21 cellular contexts compared by ENCODE assay signal in the genomic region with DNA sequence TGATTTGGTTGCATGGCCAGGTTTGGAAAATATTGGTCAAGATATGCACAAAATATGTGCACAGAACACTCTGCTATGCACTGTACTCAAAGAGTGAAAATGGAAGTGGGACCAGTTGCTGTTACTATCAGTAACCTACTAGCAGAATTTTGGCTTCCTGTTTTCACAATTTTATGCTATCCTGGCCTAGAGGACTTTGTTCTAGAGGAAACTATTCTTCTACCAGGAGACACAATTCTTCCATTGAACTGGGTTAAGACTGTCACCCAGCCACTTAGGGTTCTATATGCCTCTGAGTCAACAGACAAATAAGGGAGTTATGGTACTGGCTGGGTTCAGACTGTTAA.
"Had no signal": no experiment of that assay in that cellular context is flagged by ENCODE, and none has a peak within 500 bp of the region (broad histone marks: within the 10 kb centered on the region; RNA-seq: fewer than 3 reads in every experiment).

No MANE protein-coding gene starts in this region.

- DNase-seq: cerebellar nuclear complex; cortex of kidney; effector CD4-positive, alpha-beta T cell; foreskin fibroblast; gastrocnemius medialis; kidney; left ventricle myocardium inferior; lower lobe of right lung; sigmoid colon; spleen; stimulated activated naive B cell treated with anti-CD40 and anti-IgM and Interleukin-4, amounts not matched to agents 10 μg/mL and 1 μg/mL and 100 μg/mL, for 72 hours; upper lobe of left lung had no signal

- FAIRE-seq: kidney, urothelium cell line had no signal

- ATAC-seq: esophagus mucosa; gastrocnemius medialis; lower lobe of right lung; natural killer cell treated with Interleukin-12 subunit alpha and Interleukin-12 subunit beta and Interleukin-15 and Interleukin-18, amount 100 ng/mL, for 72 hours; stimulated activated naive B cell treated with anti-CD40 and anti-IgM and Interleukin-4, amounts not matched to agents 10 μg/mL and 1 μg/mL and 100 μg/mL, for 72 hours had no signal

- H3K4me3 Mint-ChIP-seq: natural killer cell treated with Interleukin-12 subunit alpha and Interleukin-12 subunit beta and Interleukin-15 and Interleukin-18, amount 100 ng/mL, for 72 hours; neural crest cell; stimulated activated naive B cell treated with anti-CD40 and anti-IgM and Interleukin-4, amounts not matched to agents 10 μg/mL and 1 μg/mL and 100 μg/mL, for 72 hours; stimulated activated naive CD8-positive, alpha-beta T cell treated with anti-CD3 and anti-CD28 coated beads, Interleukin-15, Interleukin-2, amounts not matched to agents 100 ng/mL and 50 ng/mL, for 24 hours had no signal

- H3K27me3 ChIP-seq: gastrocnemius medialis, right atrium auricular region, sigmoid colon, spleen, tibial nerve, upper lobe of left lung had no signal

- H3K27me3 Mint-ChIP-seq: natural killer cell treated with Interleukin-12 subunit alpha and Interleukin-12 subunit beta and Interleukin-15 and Interleukin-18, amount 100 ng/mL, for 72 hours; stimulated activated naive B cell treated with anti-CD40 and anti-IgM and Interleukin-4, amounts not matched to agents 10 μg/mL and 1 μg/mL and 100 μg/mL, for 72 hours; stimulated activated naive CD8-positive, alpha-beta T cell treated with anti-CD3 and anti-CD28 coated beads, Interleukin-15, Interleukin-2, amounts not matched to agents 100 ng/mL and 50 ng/mL, for 24 hours had no signal

- H3K9me3 ChIP-seq: gastrocnemius medialis, left ventricle myocardium inferior, lower lobe of right lung, prostate gland, right atrium auricular region, sigmoid colon, spleen, thoracic aorta, tibial nerve, upper lobe of left lung had no signal

- H3K9me3 Mint-ChIP-seq: neural crest cell; stimulated activated naive B cell treated with anti-CD40 and anti-IgM and Interleukin-4, amounts not matched to agents 10 μg/mL and 1 μg/mL and 100 μg/mL, for 72 hours had no signal

- H3K4me1 Mint-ChIP-seq: neural crest cell; stimulated activated naive B cell treated with anti-CD40 and anti-IgM and Interleukin-4, amounts not matched to agents 10 μg/mL and 1 μg/mL and 100 μg/mL, for 72 hours had no signal

- H3K4me1 ChIP-seq: gastrocnemius medialis, left ventricle myocardium inferior, lower lobe of right lung, prostate gland, right atrium auricular region, sigmoid colon, spleen, tibial nerve, upper lobe of left lung had no signal

- H3K27ac ChIP-seq: gastrocnemius medialis, left ventricle myocardium inferior, lower lobe of right lung, prostate gland, right atrium auricular region, sigmoid colon, spleen, thoracic aorta, tibial nerve, upper lobe of left lung had no signal

- H3K27ac Mint-ChIP-seq: natural killer cell treated with Interleukin-12 subunit alpha and Interleukin-12 subunit beta and Interleukin-15 and Interleukin-18, amount 100 ng/mL, for 72 hours; stimulated activated naive B cell treated with anti-CD40 and anti-IgM and Interleukin-4, amounts not matched to agents 10 μg/mL and 1 μg/mL and 100 μg/mL, for 72 hours; stimulated activated naive CD8-positive, alpha-beta T cell treated with anti-CD3 and anti-CD28 coated beads, Interleukin-15, Interleukin-2, amounts not matched to agents 100 ng/mL and 50 ng/mL, for 24 hours had no signal

- H3K4me3 ChIP-seq: gastrocnemius medialis, left ventricle myocardium inferior, lower lobe of right lung, prostate gland, right atrium auricular region, sigmoid colon, spleen, thoracic aorta, tibial nerve, upper lobe of left lung had no signal

- H3K36me3 ChIP-seq: gastrocnemius medialis, left ventricle myocardium inferior, lower lobe of right lung, prostate gland, right atrium auricular region, sigmoid colon, spleen, thoracic aorta, tibial nerve, upper lobe of left lung had no signal

- H3K36me3 Mint-ChIP-seq: natural killer cell treated with Interleukin-12 subunit alpha and Interleukin-12 subunit beta and Interleukin-15 and Interleukin-18, amount 100 ng/mL, for 72 hours; stimulated activated naive B cell treated with anti-CD40 and anti-IgM and Interleukin-4, amounts not matched to agents 10 μg/mL and 1 μg/mL and 100 μg/mL, for 72 hours had no signal
